ENCODE assay signal across 2 cellular contexts in genomic region chr1:40310129-40310461, GRCh38.
TF ChIP-seq lines count a peak whose summit lies in the region.

No MANE protein-coding gene starts in this region.

TF ChIP-seq in IMR-90, 13 proteins besides CTCF, POLR2A, EP300 and RAD21:
- TF ChIP-seq NFE2L2 (IDR thresholded peaks at IDR 0.05; ENCODE audit: low read depth, low read length): no peak
- TF ChIP-seq MXI1 (IDR thresholded peaks at IDR 0.05; ENCODE audit: borderline replicate concordance, low read depth, low read length): no peak
- TF ChIP-seq SMC3 (IDR thresholded peaks at IDR 0.05; ENCODE audit: low read depth, low read length): no peak
- TF ChIP-seq, protein P1, sequence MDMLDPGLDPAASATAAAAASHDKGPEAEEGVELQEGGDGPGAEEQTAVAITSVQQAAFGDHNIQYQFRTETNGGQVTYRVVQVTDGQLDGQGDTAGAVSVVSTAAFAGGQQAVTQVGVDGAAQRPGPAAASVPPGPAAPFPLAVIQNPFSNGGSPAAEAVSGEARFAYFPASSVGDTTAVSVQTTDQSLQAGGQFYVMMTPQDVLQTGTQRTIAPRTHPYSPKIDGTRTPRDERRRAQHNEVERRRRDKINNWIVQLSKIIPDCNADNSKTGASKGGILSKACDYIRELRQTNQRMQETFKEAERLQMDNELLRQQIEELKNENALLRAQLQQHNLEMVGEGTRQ (IDR thresholded peaks at IDR 0.05; ENCODE audit: low read depth, low read length): no peak

TF ChIP-seq in GM12878, 131 proteins besides CTCF, POLR2A, EP300 and RAD21:
- TF ChIP-seq KAT2A (conservative IDR thresholded peaks at IDR 0.05; ENCODE audit: control insufficient read depth, low read depth, low read length) (no peak), TCF12 (IDR thresholded peaks at IDR 0.05; ENCODE audit: low read depth, low read length) (no peak), BHLHE40 (IDR thresholded peaks at IDR 0.05; ENCODE audit: borderline replicate concordance in 1 of 2, low read depth in 2 of 2, low read length in 1 of 2) (no peak), BRCA1 (IDR thresholded peaks at IDR 0.05; ENCODE audit: low read depth, low read length) (no peak), MTA2 (IDR thresholded peaks at IDR 0.05; ENCODE audit: low read depth) (no peak), PAX5 (IDR thresholded peaks at IDR 0.05; ENCODE audit: borderline replicate concordance, low read depth, low read length) (no peak), ATF7 (IDR thresholded peaks at IDR 0.05; ENCODE audit: low read depth) (no peak), ZBTB11 (CRISPR knock-in tag; IDR thresholded peaks at IDR 0.05) (no peak), CREB1 (IDR thresholded peaks at IDR 0.05; ENCODE audit: low read depth) (no peak), SMAD5 (IDR thresholded peaks at IDR 0.05; ENCODE audit: low read depth) (no peak)
- TF ChIP-seq, protein P2, sequence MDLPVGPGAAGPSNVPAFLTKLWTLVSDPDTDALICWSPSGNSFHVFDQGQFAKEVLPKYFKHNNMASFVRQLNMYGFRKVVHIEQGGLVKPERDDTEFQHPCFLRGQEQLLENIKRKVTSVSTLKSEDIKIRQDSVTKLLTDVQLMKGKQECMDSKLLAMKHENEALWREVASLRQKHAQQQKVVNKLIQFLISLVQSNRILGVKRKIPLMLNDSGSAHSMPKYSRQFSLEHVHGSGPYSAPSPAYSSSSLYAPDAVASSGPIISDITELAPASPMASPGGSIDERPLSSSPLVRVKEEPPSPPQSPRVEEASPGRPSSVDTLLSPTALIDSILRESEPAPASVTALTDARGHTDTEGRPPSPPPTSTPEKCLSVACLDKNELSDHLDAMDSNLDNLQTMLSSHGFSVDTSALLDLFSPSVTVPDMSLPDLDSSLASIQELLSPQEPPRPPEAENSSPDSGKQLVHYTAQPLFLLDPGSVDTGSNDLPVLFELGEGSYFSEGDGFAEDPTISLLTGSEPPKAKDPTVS (IDR thresholded peaks at IDR 0.05; ENCODE audit: low read depth, low read length): no peak
- TF ChIP-seq, protein P3, sequence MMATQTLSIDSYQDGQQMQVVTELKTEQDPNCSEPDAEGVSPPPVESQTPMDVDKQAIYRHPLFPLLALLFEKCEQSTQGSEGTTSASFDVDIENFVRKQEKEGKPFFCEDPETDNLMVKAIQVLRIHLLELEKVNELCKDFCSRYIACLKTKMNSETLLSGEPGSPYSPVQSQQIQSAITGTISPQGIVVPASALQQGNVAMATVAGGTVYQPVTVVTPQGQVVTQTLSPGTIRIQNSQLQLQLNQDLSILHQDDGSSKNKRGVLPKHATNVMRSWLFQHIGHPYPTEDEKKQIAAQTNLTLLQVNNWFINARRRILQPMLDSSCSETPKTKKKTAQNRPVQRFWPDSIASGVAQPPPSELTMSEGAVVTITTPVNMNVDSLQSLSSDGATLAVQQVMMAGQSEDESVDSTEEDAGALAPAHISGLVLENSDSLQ (IDR thresholded peaks at IDR 0.05): no peak
TF ChIP-seq in GM12878: peak in this region for 0.
